ENCODE assay signal across 21 cellular contexts in genomic region chr14:90452366-90452765, GRCh38. TPM values are rescaled to one million over a fixed set of nuclear protein-coding genes. Genes with fewer than 3 reads are reported as not detected.
A peak's percentile ranks its signal among the peaks of the same experiment; 100 is the strongest.
DNase-seq lines count a peak whose midpoint lies in the region; ATAC-seq lines count a peak whose summit lies in the region.
"Had no signal": no experiment of that assay in that cellular context is flagged by ENCODE, and none has a peak within 500 bp of the region (broad histone marks: within the 10 kb centered on the region; RNA-seq: fewer than 3 reads in every experiment).

No MANE protein-coding gene starts in this region.

- no peaks in the 10 kb centered on the region for H3K36me3 ChIP-seq in H7 (replicated peaks; ENCODE audit: control insufficient read depth, insufficient read depth, low read length)
- H3K36me3 ChIP-seq: breast epithelium, left lung, tibial nerve had no signal

- H3K4me3 Mint-ChIP-seq in activated T-cell treated with anti-CD3 and anti-CD28 coated beads, Interleukin-2, amount 50 U/mL, for 72 hours, result no peak overlapping the region
- H3K4me3 Mint-ChIP-seq in activated T-cell treated with anti-CD3 and anti-CD28 coated beads, Interleukin-2, amount 50 U/mL, for 24 hours, result no peak overlapping the region
- H3K4me3 Mint-ChIP-seq in activated CD8-positive, alpha-beta T cell treated with anti-CD3 and anti-CD28 coated beads, Interleukin-2, amount 10 ng/mL, durations not matched to agents 7 days and 5 days, result no peak overlapping the region
- H3K4me3 Mint-ChIP-seq: stimulated activated naive CD8-positive, alpha-beta T cell treated with anti-CD3 and anti-CD28 coated beads, Interleukin-15, Interleukin-2, amounts not matched to agents 100 ng/mL and 50 ng/mL, for 24 hours had no signal

- peak; percentile 37 to 62 for ATAC-seq in activated T-cell treated with anti-CD3 and anti-CD28 coated beads, Interleukin-2, amount 50 U/mL, for 72 hours (replicated peaks in 1 of 2)
- ATAC-seq in GM21529 (IDR thresholded peaks at IDR 0.05; ENCODE audit: unreplicated experiment), result peak; percentile 52
- no peak for ATAC-seq in activated CD8-positive, alpha-beta T cell treated with anti-CD3 and anti-CD28 coated beads, Interleukin-2, amount 10 ng/mL, durations not matched to agents 7 days and 5 days
- peak; percentile 12 for ATAC-seq in stimulated activated naive CD8-positive, alpha-beta T cell treated with anti-CD3 and anti-CD28 coated beads, Interleukin-15, Interleukin-2, amounts not matched to agents 100 U/mL and 50 U/mL, for 24 hours
- no peak for ATAC-seq in HG03045 (IDR thresholded peaks at IDR 0.05; ENCODE audit: unreplicated experiment)
- no peak for ATAC-seq in GM21737 (IDR thresholded peaks at IDR 0.05; ENCODE audit: unreplicated experiment)
- ATAC-seq: Right ventricle myocardium inferior had no signal

- no peaks in the 10 kb centered on the region for H3K27me3 Mint-ChIP-seq in activated T-cell treated with anti-CD3 and anti-CD28 coated beads, Interleukin-2, amount 50 U/mL, for 72 hours (ENCODE audit: low read depth)
- H3K27me3 Mint-ChIP-seq in activated T-cell treated with anti-CD3 and anti-CD28 coated beads, Interleukin-2, amount 50 U/mL, for 24 hours, result no peaks in the 10 kb centered on the region
- no peaks in the 10 kb centered on the region for H3K27me3 Mint-ChIP-seq in activated CD8-positive, alpha-beta T cell treated with anti-CD3 and anti-CD28 coated beads, Interleukin-2, amount 10 ng/mL, durations not matched to agents 7 days and 5 days (ENCODE audit: low read depth)
- H3K27me3 Mint-ChIP-seq: stimulated activated naive CD8-positive, alpha-beta T cell treated with anti-CD3 and anti-CD28 coated beads, Interleukin-15, Interleukin-2, amounts not matched to agents 100 ng/mL and 50 ng/mL, for 24 hours had no signal

- CTCF ChIA-PET in activated CD8-positive, alpha-beta T cell treated with anti-CD3 and anti-CD28 coated beads, Interleukin-2, amount 10 ng/mL, durations not matched to agents 7 days and 5 days (lab: Charles Lee), result interaction anchor here (1.2 kb wide), 1 partner anchor 53 kb away, joined by 3 read pairs; no protein-coding TSS in a partner anchor

- peaks cover 0 to 2% of the 10 kb centered on the region in 2 donors for H3K36me3 Mint-ChIP-seq in activated T-cell treated with anti-CD3 and anti-CD28 coated beads, Interleukin-2, amount 50 U/mL, for 72 hours (ENCODE audit: insufficient read depth in 2 of 2)
- H3K36me3 Mint-ChIP-seq in activated T-cell treated with anti-CD3 and anti-CD28 coated beads, Interleukin-2, amount 50 U/mL, for 24 hours (ENCODE audit: low read depth), result no peaks in the 10 kb centered on the region
- H3K36me3 Mint-ChIP-seq in activated CD8-positive, alpha-beta T cell treated with anti-CD3 and anti-CD28 coated beads, Interleukin-2, amount 10 ng/mL, durations not matched to agents 7 days and 5 days (ENCODE audit: low read depth), result no peaks in the 10 kb centered on the region

- no peak overlapping the region for H3K4me3 ChIP-seq in H7 (ENCODE audit: insufficient read depth, low read depth, low read length)
- H3K4me3 ChIP-seq: breast epithelium, left lung, psoas muscle, tibial nerve had no signal

- peaks cover 0 to 3% of the 10 kb centered on the region in 2 donors for H3K9me3 Mint-ChIP-seq in activated T-cell treated with anti-CD3 and anti-CD28 coated beads, Interleukin-2, amount 50 U/mL, for 72 hours
- no peaks in the 10 kb centered on the region for H3K9me3 Mint-ChIP-seq in activated T-cell treated with anti-CD3 and anti-CD28 coated beads, Interleukin-2, amount 50 U/mL, for 24 hours
- no peaks in the 10 kb centered on the region for H3K9me3 Mint-ChIP-seq in activated CD8-positive, alpha-beta T cell treated with anti-CD3 and anti-CD28 coated beads, Interleukin-2, amount 10 ng/mL, durations not matched to agents 7 days and 5 days (ENCODE audit: insufficient read depth)
- H3K9me3 Mint-ChIP-seq: stimulated activated naive CD8-positive, alpha-beta T cell treated with anti-CD3 and anti-CD28 coated beads, Interleukin-15, Interleukin-2, amounts not matched to agents 100 ng/mL and 50 ng/mL, for 24 hours had no signal

- POLR2A ChIA-PET in activated CD8-positive, alpha-beta T cell treated with anti-CD3 and anti-CD28 coated beads, Interleukin-2, amount 10 ng/mL, durations not matched to agents 7 days and 5 days (lab: Charles Lee), result no interaction called here

- H3K27ac Mint-ChIP-seq in activated T-cell treated with anti-CD3 and anti-CD28 coated beads, Interleukin-2, amount 50 U/mL, for 72 hours, result no peak overlapping the region
- no peak overlapping the region for H3K27ac Mint-ChIP-seq in activated T-cell treated with anti-CD3 and anti-CD28 coated beads, Interleukin-2, amount 50 U/mL, for 24 hours
- H3K27ac Mint-ChIP-seq in activated CD8-positive, alpha-beta T cell treated with anti-CD3 and anti-CD28 coated beads, Interleukin-2, amount 10 ng/mL, durations not matched to agents 7 days and 5 days, result peak overlapping the region; percentile 28
- H3K27ac Mint-ChIP-seq: stimulated activated naive CD8-positive, alpha-beta T cell treated with anti-CD3 and anti-CD28 coated beads, Interleukin-15, Interleukin-2, amounts not matched to agents 100 ng/mL and 50 ng/mL, for 24 hours had no signal

- peak in 1 of 2 donors; percentile 8 for DNase-seq in activated T-cell treated with anti-CD3 and anti-CD28 coated beads, Interleukin-2, amount 50 U/mL, for 72 hours
- no peak for DNase-seq in activated T-cell treated with anti-CD3 and anti-CD28 coated beads, Interleukin-2, amount 50 U/mL, for 24 hours
- DNase-seq in activated CD8-positive, alpha-beta T cell treated with anti-CD3 and anti-CD28 coated beads, Interleukin-2, amount 10 ng/mL, durations not matched to agents 7 days and 5 days, result no peak
- DNase-seq in stimulated activated naive CD8-positive, alpha-beta T cell treated with anti-CD3 and anti-CD28 coated beads, Interleukin-15, Interleukin-2, amounts not matched to agents 100 U/mL and 50 U/mL, for 24 hours, result no peak
- no peak for DNase-seq in H7
- DNase-seq: activated effector memory CD4-positive, alpha-beta T cell treated with Interleukin-2 at 50 U/mL for 16 hours; AML-193; effector CD4-positive, alpha-beta T cell; left lung; NCI-H146; NCI-H2107; NCI-H446 treated with DMSO at 0.1 percent for 48 hours; occipital lobe; psoas muscle had no signal

- H3K4me1 Mint-ChIP-seq in activated T-cell treated with anti-CD3 and anti-CD28 coated beads, Interleukin-2, amount 50 U/mL, for 72 hours (ENCODE audit: low read depth), result no peaks in the 10 kb centered on the region
- H3K4me1 Mint-ChIP-seq in activated T-cell treated with anti-CD3 and anti-CD28 coated beads, Interleukin-2, amount 50 U/mL, for 24 hours (ENCODE audit: low read depth), result peaks cover 4% of the 10 kb centered on the region
- peaks cover 15% of the 10 kb centered on the region for H3K4me1 Mint-ChIP-seq in activated CD8-positive, alpha-beta T cell treated with anti-CD3 and anti-CD28 coated beads, Interleukin-2, amount 10 ng/mL, durations not matched to agents 7 days and 5 days (ENCODE audit: low read depth)

- H3K27me3 ChIP-seq in H7 (ENCODE audit: control insufficient read depth, insufficient read depth, low read length), result no peaks in the 10 kb centered on the region
- H3K27me3 ChIP-seq: breast epithelium, left lung, tibial nerve had no signal

RNA-seq across cellular contexts. Expression of gene CALM1, which starts 55.5 kb away (rescaled TPM):
- 100 to 1,000 TPM; 391 to 489 TPM for total RNA-seq in activated T-cell treated with anti-CD3 and anti-CD28 coated beads, Interleukin-2, amount 50 U/mL, for 72 hours
- total RNA-seq in activated CD8-positive, alpha-beta T cell treated with anti-CD3 and anti-CD28 coated beads, Interleukin-2, amount 10 ng/mL, durations not matched to agents 7 days and 5 days, result 100 to 1,000 TPM; 788 to 821 TPM
- 410 and 535 TPM in 2 replicates for total RNA-seq in H7 (2014; rRNA removed; shearing (Covaris generic))

Comparison
In these comparisons a context has a peak if more than half of its experiments do, and no peak if none do; other contexts are left out.
1. ATAC-seq: peak in activated T-cell treated with anti-CD3 and anti-CD28 coated beads, Interleukin-2, amount 50 U/mL, for 72 hours (2 of 2), GM21529 (single experiment) and stimulated activated naive CD8-positive, alpha-beta T cell treated with anti-CD3 and anti-CD28 coated beads, Interleukin-15, Interleukin-2, amounts not matched to agents 100 U/mL and 50 U/mL, for 24 hours (single experiment); none in activated CD8-positive, alpha-beta T cell treated with anti-CD3 and anti-CD28 coated beads, Interleukin-2, amount 10 ng/mL, durations not matched to agents 7 days and 5 days (single experiment), HG03045 (single experiment) and GM21737 (single experiment).